10 cellular contexts compared by ENCODE assay signal in the genomic region with DNA sequence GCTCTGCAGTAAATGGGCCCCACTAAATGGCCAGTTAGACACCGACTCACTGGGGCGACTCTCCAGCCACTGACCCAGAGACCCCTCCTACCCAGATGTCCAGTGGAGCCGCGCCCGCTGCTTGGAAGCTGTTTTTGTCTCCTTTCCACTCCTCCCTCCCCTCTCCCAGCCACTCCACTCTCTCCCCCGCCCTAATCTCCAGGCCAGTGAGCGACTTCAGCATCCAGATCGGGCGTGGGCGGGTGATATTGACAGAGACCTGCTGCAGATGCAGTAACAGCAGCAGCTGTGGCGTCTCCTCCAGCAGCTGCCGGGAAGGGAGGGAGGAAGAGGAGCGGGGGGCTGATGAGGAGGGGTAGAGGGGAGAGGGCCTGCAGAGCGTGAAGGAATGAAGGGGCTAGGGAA. TPM values are rescaled to one million over a fixed set of nuclear protein-coding genes. Genes with fewer than 3 reads are reported as not detected.
DNase-seq lines count a peak whose midpoint lies in the region; ATAC-seq, FAIRE-seq and TF ChIP-seq lines count a peak whose summit lies in the region.
"Had no signal": no experiment of that assay in that cellular context is flagged by ENCODE, and none has a peak within 500 bp of the region (broad histone marks: within the 10 kb centered on the region; RNA-seq: fewer than 3 reads in every experiment).

A gene (minus strand): TSS at position 110 of the 405 bp plus-strand sequence. CDS start 16,553 bp downstream, outside the sequence.

- H3K4me3 ChIP-seq in choroid plexus epithelial cell (ENCODE audit: low read depth, low read length), result peak within 1 kb of the TSS; percentile 30
- no peak within 1 kb of the TSS for H3K4me3 ChIP-seq in lower leg skin (ENCODE audit: low read depth, poor library complexity, severe bottlenecking)

- CTCF ChIA-PET in activated CD8-positive, alpha-beta memory T cell treated with anti-CD3 and anti-CD28 coated beads, Interleukin-2, amount 10 ng/mL, durations not matched to agents 7 days and 5 days (lab: Charles Lee), result no interaction called here

- no peaks in the 10 kb centered on the region for H3K36me3 Mint-ChIP-seq in activated CD8-positive, alpha-beta memory T cell treated with anti-CD3 and anti-CD28 coated beads, Interleukin-2, amount 10 ng/mL, durations not matched to agents 7 days and 5 days
- no peaks in the 10 kb centered on the region for H3K36me3 Mint-ChIP-seq in activated T-helper 17 cell treated with anti-CD3 and anti-CD28 coated beads, Interleukin-2, amount 50 U/mL, for 72 hours (ENCODE audit: low read depth)
- H3K36me3 Mint-ChIP-seq: CD4-positive, CD25-positive, alpha-beta regulatory T cell had no signal

- no peak within 1 kb of the TSS for H3K27ac Mint-ChIP-seq in activated CD8-positive, alpha-beta memory T cell treated with anti-CD3 and anti-CD28 coated beads, Interleukin-2, amount 10 ng/mL, durations not matched to agents 7 days and 5 days
- H3K27ac Mint-ChIP-seq in activated T-helper 17 cell treated with anti-CD3 and anti-CD28 coated beads, Interleukin-2, amount 50 U/mL, for 72 hours, result no peak within 1 kb of the TSS

- intact Hi-C loops in lower leg skin (cut with DNase I; ENCODE audit: low total_unique reads), result no loop called here

- no peaks in the 10 kb centered on the region for H3K27me3 Mint-ChIP-seq in activated CD8-positive, alpha-beta memory T cell treated with anti-CD3 and anti-CD28 coated beads, Interleukin-2, amount 10 ng/mL, durations not matched to agents 7 days and 5 days
- no peaks in the 10 kb centered on the region for H3K27me3 Mint-ChIP-seq in activated T-helper 17 cell treated with anti-CD3 and anti-CD28 coated beads, Interleukin-2, amount 50 U/mL, for 72 hours
- H3K27me3 Mint-ChIP-seq: CD4-positive, CD25-positive, alpha-beta regulatory T cell had no signal

- no peak for TF ChIP-seq CTCF in choroid plexus epithelial cell (conservative IDR thresholded peaks at IDR 0.05; ENCODE audit: low read depth, low read length)
- no peak for TF ChIP-seq CTCF in lower leg skin (IDR thresholded peaks at IDR 0.05)

- H3K9me3 Mint-ChIP-seq in activated CD8-positive, alpha-beta memory T cell treated with anti-CD3 and anti-CD28 coated beads, Interleukin-2, amount 10 ng/mL, durations not matched to agents 7 days and 5 days (ENCODE audit: low read depth), result no peaks in the 10 kb centered on the region
- H3K9me3 Mint-ChIP-seq in activated T-helper 17 cell treated with anti-CD3 and anti-CD28 coated beads, Interleukin-2, amount 50 U/mL, for 72 hours, result peaks cover 4% of the 10 kb centered on the region

- ATAC-seq in activated CD8-positive, alpha-beta memory T cell treated with anti-CD3 and anti-CD28 coated beads, Interleukin-2, amount 10 ng/mL, durations not matched to agents 7 days and 5 days, result no peak
- ATAC-seq in activated T-helper 17 cell treated with anti-CD3 and anti-CD28 coated beads, Interleukin-2, amount 50 U/mL, for 72 hours (replicated peaks), result no peak

- H3K4me3 Mint-ChIP-seq in activated CD8-positive, alpha-beta memory T cell treated with anti-CD3 and anti-CD28 coated beads, Interleukin-2, amount 10 ng/mL, durations not matched to agents 7 days and 5 days, result no peak within 1 kb of the TSS
- no peak within 1 kb of the TSS for H3K4me3 Mint-ChIP-seq in activated T-helper 17 cell treated with anti-CD3 and anti-CD28 coated beads, Interleukin-2, amount 50 U/mL, for 72 hours
- H3K4me3 Mint-ChIP-seq: CD4-positive, CD25-positive, alpha-beta regulatory T cell had no signal

- 6 to 7% methylated on average over 14 of the region's 14 CpGs for WGBS in lower leg skin, 2 donors

- H3K4me1 Mint-ChIP-seq in activated CD8-positive, alpha-beta memory T cell treated with anti-CD3 and anti-CD28 coated beads, Interleukin-2, amount 10 ng/mL, durations not matched to agents 7 days and 5 days, result no peaks in the 10 kb centered on the region
- H3K4me1 Mint-ChIP-seq in activated T-helper 17 cell treated with anti-CD3 and anti-CD28 coated beads, Interleukin-2, amount 50 U/mL, for 72 hours, result no peaks in the 10 kb centered on the region
- H3K4me1 Mint-ChIP-seq: CD4-positive, CD25-positive, alpha-beta regulatory T cell had no signal

- DNase-seq in activated CD8-positive, alpha-beta memory T cell treated with anti-CD3 and anti-CD28 coated beads, Interleukin-2, amount 50 U/mL, for 48 hours, result peak; percentile 42
- no peak for DNase-seq in activated CD8-positive, alpha-beta memory T cell treated with anti-CD3 and anti-CD28 coated beads, Interleukin-2, amount 10 ng/mL, durations not matched to agents 7 days and 5 days
- DNase-seq in choroid plexus epithelial cell (ENCODE audit: low read depth) (peak; percentile 53), lower leg skin (ENCODE audit: low spot score in 2 of 2) (peak; percentile 16 to 84), urothelium cell line (ENCODE audit: low spot score) (peak; percentile 58), HK-2 (ENCODE audit: unreplicated experiment) (no peak), mesenteric fat pad (ENCODE audit: low spot score) (no peak)
- DNase-seq: CD4-positive, CD25-positive, alpha-beta regulatory T cell had no signal

- no peak for FAIRE-seq in urothelium cell line (lab: Jason Lieb, UNC)

- TF ChIP-seq POLR2A in lower leg skin (IDR thresholded peaks at IDR 0.05), result no peak

RNA-seq across cellular contexts. Expression of the gene that starts here (rescaled TPM):
- not detected for total RNA-seq in activated CD8-positive, alpha-beta memory T cell treated with anti-CD3 and anti-CD28 coated beads, Interleukin-2, amount 10 ng/mL, durations not matched to agents 7 days and 5 days
- total RNA-seq in lower leg skin, result 1 to 10 TPM; 2.1 to 7.3 (median 3.0) TPM
- total RNA-seq in activated T-helper 17 cell treated with anti-CD3 and anti-CD28 coated beads, Interleukin-2, amount 50 U/mL, for 72 hours, result not detected
- total RNA-seq in mesenteric fat pad, result 0.42 TPM
- total RNA-seq: CD4-positive, CD25-positive, alpha-beta regulatory T cell; lung microvascular endothelial cell had no signal

Comparison
In these comparisons a context has a peak if more than half of its experiments do, and no peak if none do; other contexts are left out.
1. DNase-seq: peak in activated CD8-positive, alpha-beta memory T cell treated with anti-CD3 and anti-CD28 coated beads, Interleukin-2, amount 50 U/mL, for 48 hours (single experiment), choroid plexus epithelial cell (single experiment), lower leg skin (2 of 2) and urothelium cell line (single experiment); none in activated CD8-positive, alpha-beta memory T cell treated with anti-CD3 and anti-CD28 coated beads, Interleukin-2, amount 10 ng/mL, durations not matched to agents 7 days and 5 days (single experiment), HK-2 (single experiment) and mesenteric fat pad (single experiment).